Comparison of ENCODE assay signal across 8 cellular contexts in the genomic region with DNA sequence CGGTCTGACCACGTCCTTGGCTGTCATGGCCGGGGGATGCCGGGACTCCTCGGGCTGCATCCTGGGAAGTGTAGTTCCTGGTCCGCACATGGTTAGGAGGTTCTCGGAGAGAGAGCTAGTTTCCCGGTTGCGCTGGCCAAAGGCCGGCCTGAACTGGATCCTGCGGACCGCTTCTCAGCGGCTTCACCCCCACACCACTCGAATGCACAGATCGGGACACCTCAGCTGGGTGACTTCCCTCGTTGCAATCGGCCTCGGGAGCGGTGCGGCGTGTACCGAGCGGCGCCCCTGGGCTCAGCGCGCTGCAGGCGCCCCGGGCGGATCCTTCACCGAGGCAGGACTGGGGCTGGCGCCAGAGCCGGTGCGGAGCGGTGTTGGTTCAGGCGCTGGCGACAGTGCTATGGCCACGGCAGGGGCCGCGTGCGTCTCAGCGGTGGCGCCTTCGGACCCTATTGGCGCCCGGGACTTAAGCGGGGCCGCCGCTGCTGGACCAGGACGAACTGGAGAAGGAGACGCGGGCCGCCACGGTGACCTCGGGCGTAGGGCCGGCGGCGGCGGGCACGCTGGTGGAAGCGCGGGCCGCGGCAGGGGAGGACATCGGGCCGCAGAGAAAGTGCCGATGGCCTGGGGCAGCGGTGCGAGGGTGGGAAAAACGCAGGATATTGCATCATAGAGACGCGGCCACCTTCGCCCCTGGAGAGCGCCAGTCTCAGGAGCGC. TPM values are rescaled to one million over a fixed set of nuclear protein-coding genes. Genes with fewer than 3 reads are reported as not detected.
DNase-seq lines count a peak whose midpoint lies in the region; ATAC-seq and TF ChIP-seq lines count a peak whose summit lies in the region.

No MANE protein-coding gene starts in this region.

- H3K4me1 ChIP-seq in mucosa of descending colon (ENCODE audit: low read depth): peaks cover 29% of the 10 kb centered on the region

- H3K4me3 ChIP-seq in mucosa of descending colon: peak overlapping the region; percentile 50

- H3K9me3 ChIP-seq in mucosa of descending colon: no peaks in the 10 kb centered on the region

- no peak for TF ChIP-seq CTCF in mucosa of descending colon (IDR thresholded peaks at IDR 0.05)

- peak; percentile 45 to 86 (median 85) for DNase-seq in NCI-H1417 (lab: John Stamatoyannopoulos, UW)
- no peak for DNase-seq in NCI-H1417 treated with DMSO at 0.1 percent for 48 hours (lab: John Stamatoyannopoulos, UW)
- DNase-seq in NOMO-1 (lab: John Stamatoyannopoulos, UW; ENCODE audit: unreplicated experiment in 2 of 2): peak; percentile 61 to 71
- DNase-seq in activated T-cell treated with anti-CD3 and anti-CD28 coated beads for 4 hours: peak; percentile 35
- DNase-seq in erythroblast (lab: John Stamatoyannopoulos, UW): peak; percentile 81 to 84
- peak; percentile 87 to 88 (median 88) for DNase-seq in mucosa of descending colon
- DNase-seq in stimulated activated CD8-positive, alpha-beta memory T cell treated with anti-CD3 and anti-CD28 coated beads, Interleukin-7, amount 100 ng/mL, for 24 hours (ENCODE audit: low read depth): peak; percentile 42

- TF ChIP-seq POLR2A in erythroblast (IDR thresholded peaks at IDR 0.05; ENCODE audit: low read length): peak; percentile 88

- ATAC-seq in HG03103 (IDR thresholded peaks at IDR 0.05; ENCODE audit: low read depth, unreplicated experiment) (peak; percentile 45), mucosa of descending colon (peak; percentile 86)

- H3K36me3 ChIP-seq in mucosa of descending colon (ENCODE audit: low read depth): peaks cover 4% of the 10 kb centered on the region

- intact Hi-C loops in mucosa of descending colon (cut with DNase I, micrococcal nuclease): no loop called here

RNA-seq across cellular contexts. Expression of a gene that starts 11.5 kb away (rescaled TPM):
- total RNA-seq in mucosa of descending colon: 10 to 100 TPM; 13.4 to 14.9 (median 14.6) TPM

RNA-seq across cellular contexts. Expression of a gene that starts 13.4 kb away (rescaled TPM):
- total RNA-seq in mucosa of descending colon: 100 to 1,000 TPM in 1 of 3 donors, 10 to 100 TPM in 2; 87.6 to 110 (median 96.3) TPM

RNA-seq across cellular contexts. Expression of a gene that starts 13.7 kb away (rescaled TPM):
- 1 to 10 TPM; 4.6 to 5.5 (median 5.1) TPM for total RNA-seq in mucosa of descending colon

RNA-seq across cellular contexts. Expression of a gene that starts 27.3 kb away (rescaled TPM):
- total RNA-seq in mucosa of descending colon: 10 to 100 TPM; 32.1 to 37.6 (median 33.0) TPM
